In genomic region chr17:74429604-74430384, GRCh38 we compare ENCODE assay signal across 1 cellular context.
TF ChIP-seq lines count a peak whose summit lies in the region.

No MANE protein-coding gene starts in this region.

TF ChIP-seq in K562, 482 proteins besides CTCF, POLR2A, EP300 and RAD21 (continued from another document):
- TF ChIP-seq DMBX1 (CRISPR knock-in tag; IDR thresholded peaks at IDR 0.05; ENCODE audit: borderline replicate concordance), result no peak
